1 cellular context compared by ENCODE assay signal in genomic region chr5:175866377-175866907, GRCh38.
TF ChIP-seq lines count a peak whose summit lies in the region.

No MANE protein-coding gene starts in this region.

TF ChIP-seq in WTC11, 78 proteins besides CTCF, POLR2A, EP300 and RAD21 (continued from another document):
- no peak for TF ChIP-seq PRDM15 (CRISPR knock-in tag; IDR thresholded peaks at IDR 0.05)
- no peak for TF ChIP-seq ZNF219 (CRISPR knock-in tag; IDR thresholded peaks at IDR 0.05; ENCODE audit: borderline replicate concordance)
- TF ChIP-seq FOXK1 (CRISPR knock-in tag; IDR thresholded peaks at IDR 0.05), result no peak
- TF ChIP-seq NFE2L1 (CRISPR knock-in tag; IDR thresholded peaks at IDR 0.05), result no peak
- TF ChIP-seq AR (CRISPR knock-in tag; IDR thresholded peaks at IDR 0.05), result no peak
- TF ChIP-seq SMAD3 (CRISPR knock-in tag; IDR thresholded peaks at IDR 0.05; ENCODE audit: borderline replicate concordance), result no peak
- no peak for TF ChIP-seq ZNF416 (CRISPR knock-in tag; IDR thresholded peaks at IDR 0.05)
